In the genomic region with DNA sequence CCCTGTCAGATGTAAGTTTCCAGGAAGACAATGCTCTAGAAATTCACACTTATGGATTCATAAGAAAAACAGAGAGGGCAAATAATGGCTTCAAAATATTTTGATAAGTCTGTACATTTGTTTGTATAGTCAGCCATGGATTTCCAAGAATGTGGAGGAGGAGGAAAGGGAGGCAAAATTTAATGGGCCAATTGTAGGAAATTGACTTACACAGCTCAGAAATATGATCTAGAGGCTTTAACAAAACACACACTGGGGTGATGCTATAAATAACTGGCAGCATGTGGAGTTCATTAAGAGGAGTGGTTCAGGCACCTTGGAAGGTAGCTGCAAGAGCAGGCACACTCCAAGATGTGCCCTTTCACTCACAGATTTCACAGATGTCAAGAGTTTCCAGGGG, we compare ENCODE assay signal across 16 cellular contexts.
DNase-seq lines count a peak whose midpoint lies in the region; ATAC-seq and TF ChIP-seq lines count a peak whose summit lies in the region.
"Had no signal": no experiment of that assay in that cellular context is flagged by ENCODE, and none has a peak within 500 bp of the region (broad histone marks: within the 10 kb centered on the region; RNA-seq: fewer than 3 reads in every experiment).

No MANE protein-coding gene starts in this region.

- no peaks in the 10 kb centered on the region for H3K4me1 Mint-ChIP-seq in MCF 10A (ENCODE audit: insufficient read depth, unreplicated experiment)
- no peaks in the 10 kb centered on the region for H3K4me1 Mint-ChIP-seq in natural killer cell treated with Interleukin-12 subunit alpha and Interleukin-12 subunit beta and Interleukin-15 and Interleukin-18, amount 100 ng/mL, for 72 hours (ENCODE audit: low read depth in 2 of 2)

- POLR2A ChIA-PET in MCF 10A (lab: Yijun Ruan, JAX), result interaction anchor here (0.8 to 1.1 kb wide), 2 partner anchors 12 to 651 kb away, joined by 3 read pairs; no protein-coding TSS in a partner anchor

- TF ChIP-seq POLR2A in breast epithelium (IDR thresholded peaks at IDR 0.05) (no peak), uterus (IDR thresholded peaks at IDR 0.05) (no peak)

- H3K9me3 Mint-ChIP-seq in MCF 10A (ENCODE audit: unreplicated experiment), result no peaks in the 10 kb centered on the region
- H3K9me3 Mint-ChIP-seq in natural killer cell treated with Interleukin-12 subunit alpha and Interleukin-12 subunit beta and Interleukin-15 and Interleukin-18, amount 100 ng/mL, for 72 hours, result no peaks in the 10 kb centered on the region
- H3K9me3 Mint-ChIP-seq: activated T-cell treated with anti-CD3 and anti-CD28 coated beads, Interleukin-2, amount 50 U/mL, for 24 hours had no signal

- DNase-seq in MCF 10A (ENCODE audit: unreplicated experiment) (peak; percentile 23), breast epithelium (ENCODE audit: low spot score in 2 of 2) (no peak), SJCRH30 (peak; percentile 13 to 54), glomerular endothelial cell (ENCODE audit: extremely low read depth, low read depth, low spot score) (peak; percentile 18), NCI-H526 treated with DMSO at 0.1 percent for 48 hours (lab: John Stamatoyannopoulos, UW) (no peak), uterus (no peak)
- no peak for DNase-seq in natural killer cell treated with Interleukin-12 subunit alpha and Interleukin-12 subunit beta and Interleukin-15 and Interleukin-18, amount 100 ng/mL, for 72 hours (ENCODE audit: low spot score)
- DNase-seq: activated CD4-positive, CD25-positive, alpha-beta regulatory T cell; activated T-cell treated with anti-CD3 and anti-CD28 coated beads, Interleukin-2, amount 50 U/mL, for 24 hours; esophagus squamous epithelium; GOT3; left colon; substantia nigra had no signal

- no peaks in the 10 kb centered on the region for H3K36me3 Mint-ChIP-seq in MCF 10A (ENCODE audit: insufficient read depth, unreplicated experiment)
- H3K36me3 Mint-ChIP-seq in natural killer cell treated with Interleukin-12 subunit alpha and Interleukin-12 subunit beta and Interleukin-15 and Interleukin-18, amount 100 ng/mL, for 72 hours, result no peaks in the 10 kb centered on the region

- H3K36me3 ChIP-seq in breast epithelium (no peaks in the 10 kb centered on the region), SJCRH30 (no peaks in the 10 kb centered on the region), uterus (no peaks in the 10 kb centered on the region)
- H3K36me3 ChIP-seq: BLaER1, esophagus squamous epithelium had no signal

- H3K27ac Mint-ChIP-seq in MCF 10A (ENCODE audit: low read depth, unreplicated experiment), result no peak overlapping the region
- H3K27ac Mint-ChIP-seq in natural killer cell treated with Interleukin-12 subunit alpha and Interleukin-12 subunit beta and Interleukin-15 and Interleukin-18, amount 100 ng/mL, for 72 hours, result no peak overlapping the region
- H3K27ac Mint-ChIP-seq: activated T-cell treated with anti-CD3 and anti-CD28 coated beads, Interleukin-2, amount 50 U/mL, for 24 hours had no signal

- no TSS peak for BruUV-seq in MCF 10A (replicated peaks; lab: Mats Ljungman, UMichigan)

- H3K27me3 ChIP-seq in breast epithelium, result no peaks in the 10 kb centered on the region
- H3K27me3 ChIP-seq in SJCRH30, result no peaks in the 10 kb centered on the region
- H3K27me3 ChIP-seq in uterus, result no peaks in the 10 kb centered on the region
- H3K27me3 ChIP-seq: BLaER1, esophagus squamous epithelium had no signal

- intact Hi-C loops in MCF 10A (cut with micrococcal nuclease) (no loop called here), breast epithelium (cut with DNase I; ENCODE audit: low total_unique reads) (no loop called here), uterus (cut with DNase I; ENCODE audit: low total_unique reads) (no loop called here)

- H3K9me3 ChIP-seq in breast epithelium, result no peaks in the 10 kb centered on the region
- H3K9me3 ChIP-seq in SJCRH30 (replicated peaks), result no peaks in the 10 kb centered on the region
- H3K9me3 ChIP-seq in uterus, result no peaks in the 10 kb centered on the region
- H3K9me3 ChIP-seq: BLaER1, esophagus squamous epithelium had no signal

- H3K4me3 Mint-ChIP-seq in MCF 10A (ENCODE audit: unreplicated experiment), result no peak overlapping the region
- no peak overlapping the region for H3K4me3 Mint-ChIP-seq in natural killer cell treated with Interleukin-12 subunit alpha and Interleukin-12 subunit beta and Interleukin-15 and Interleukin-18, amount 100 ng/mL, for 72 hours
- H3K4me3 Mint-ChIP-seq: activated T-cell treated with anti-CD3 and anti-CD28 coated beads, Interleukin-2, amount 50 U/mL, for 24 hours had no signal

- H3K4me3 ChIP-seq in breast epithelium (no peak overlapping the region), SJCRH30 (no peak overlapping the region), uterus (no peak overlapping the region)
- H3K4me3 ChIP-seq: BLaER1, esophagus squamous epithelium had no signal

- no peak overlapping the region for H3K27ac ChIP-seq in breast epithelium
- H3K27ac ChIP-seq in SJCRH30, result no peak overlapping the region
- H3K27ac ChIP-seq in uterus, result no peak overlapping the region
- H3K27ac ChIP-seq: BLaER1, esophagus squamous epithelium, KMS-11 had no signal

- ATAC-seq in GM19455 (IDR thresholded peaks at IDR 0.05; ENCODE audit: unreplicated experiment), result no peak
- ATAC-seq in natural killer cell treated with Interleukin-12 subunit alpha and Interleukin-12 subunit beta and Interleukin-15 and Interleukin-18, amount 100 ng/mL, for 72 hours, result no peak
- ATAC-seq: left colon had no signal

- H3K27me3 Mint-ChIP-seq in MCF 10A (ENCODE audit: insufficient read depth, unreplicated experiment), result no peaks in the 10 kb centered on the region
- H3K27me3 Mint-ChIP-seq in natural killer cell treated with Interleukin-12 subunit alpha and Interleukin-12 subunit beta and Interleukin-15 and Interleukin-18, amount 100 ng/mL, for 72 hours, result peaks cover 25 to 45% of the 10 kb centered on the region in 2 donors

- CTCF ChIA-PET in MCF 10A (lab: Yijun Ruan, JAX), result interaction anchor here (1.5 kb wide), 1 partner anchor 58 kb away, joined by 3 read pairs; no protein-coding TSS in a partner anchor

- H3K4me1 ChIP-seq in breast epithelium, result no peaks in the 10 kb centered on the region
- H3K4me1 ChIP-seq in SJCRH30, result peaks cover 28% of the 10 kb centered on the region
- H3K4me1 ChIP-seq in uterus, result no peaks in the 10 kb centered on the region
- H3K4me1 ChIP-seq: esophagus squamous epithelium had no signal

- TF ChIP-seq CTCF in MCF 10A (IDR thresholded peaks at IDR 0.05; ENCODE audit: unreplicated experiment), result no peak
- no peak for TF ChIP-seq CTCF in breast epithelium (IDR thresholded peaks at IDR 0.05)
- no peak for TF ChIP-seq CTCF in uterus (IDR thresholded peaks at IDR 0.05)

Comparison
In these comparisons a context has a peak if more than half of its experiments do, and no peak if none do; other contexts are left out.
1. DNase-seq: peak in MCF 10A (single experiment), SJCRH30 (2 of 2) and glomerular endothelial cell (single experiment); none in breast epithelium (0 of 2), NCI-H526 treated with DMSO at 0.1 percent for 48 hours (single experiment), uterus (0 of 2) and natural killer cell treated with Interleukin-12 subunit alpha and Interleukin-12 subunit beta and Interleukin-15 and Interleukin-18, amount 100 ng/mL, for 72 hours (single experiment).